In the genomic region with DNA sequence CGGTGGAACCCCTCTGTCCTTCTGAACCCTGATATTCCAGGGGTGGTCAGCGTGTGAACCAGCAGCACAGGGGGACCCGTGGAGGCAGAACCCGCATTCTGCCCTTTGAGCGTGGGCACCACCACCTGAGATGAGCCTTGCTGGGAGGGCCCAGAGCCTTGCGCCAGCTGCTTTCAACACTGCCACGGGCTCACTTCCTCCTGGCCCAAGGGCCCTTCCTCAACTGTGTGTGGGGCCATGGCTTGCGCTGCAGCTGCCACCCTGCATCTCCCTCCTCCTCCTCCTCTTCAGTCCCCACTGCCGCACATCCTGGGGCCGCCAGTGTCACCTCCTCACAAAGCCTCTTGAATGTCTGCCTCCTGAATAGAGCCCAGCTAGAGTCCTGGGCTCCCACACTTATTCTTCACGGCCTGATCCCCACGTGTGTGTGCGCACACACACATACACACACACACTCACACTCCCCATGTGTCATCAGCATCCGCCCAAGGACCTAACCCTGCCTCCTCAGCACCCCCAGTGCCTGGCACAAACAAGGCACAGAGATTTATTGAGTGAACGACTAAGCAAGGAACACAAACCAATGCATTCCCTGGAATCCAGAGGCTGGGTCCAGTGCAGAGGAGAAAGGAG, we compare ENCODE assay signal across 18 cellular contexts. TPM values are rescaled to one million over a fixed set of nuclear protein-coding genes. Genes with fewer than 3 reads are reported as not detected.
DNase-seq lines count a peak whose midpoint lies in the region; ATAC-seq, FAIRE-seq and TF ChIP-seq lines count a peak whose summit lies in the region.
"Had no signal": no experiment of that assay in that cellular context is flagged by ENCODE, and none has a peak within 500 bp of the region (broad histone marks: within the 10 kb centered on the region; RNA-seq: fewer than 3 reads in every experiment).

No MANE protein-coding gene starts in this region.

- no peak for DNase-seq in T-helper 1 cell
- DNase-seq in NOMO-1 treated with DMSO at 0.1 percent for 48 hours (lab: John Stamatoyannopoulos, UW; ENCODE audit: unreplicated experiment) = peak; percentile 20
- DNase-seq in H1 (ENCODE audit: low read depth in 1 of 2, low spot score in 2 of 2) = no peak
- peak; percentile 87 for DNase-seq in posterior vena cava (ENCODE audit: low spot score)
- no peak for DNase-seq in activated effector memory CD4-positive, alpha-beta T cell treated with Interleukin-2 at 50 U/mL for 16 hours
- DNase-seq: 8988T; effector memory CD4-positive, alpha-beta T cell; GOT3; natural killer cell; NCI-H1105 treated with DMSO at 0.1 percent for 48 hours; NCI-H446 treated with DMSO at 0.1 percent for 48 hours; T-helper 9 cell had no signal

- H2AFZ ChIP-seq in H1 (ENCODE audit: low read length) = no peak overlapping the region

- H4K20me1 ChIP-seq in H1 (replicated peaks in 1 of 2; ENCODE audit: control insufficient read depth in 1 of 2, insufficient read depth in 2 of 2, low read length in 2 of 2) = peaks cover 9 to 25% of the 10 kb centered on the region in 2 experiments

- H3K79me1 ChIP-seq in H1 (ENCODE audit: low read depth, low read length) = peaks cover 4% of the 10 kb centered on the region

- H3K36me3 Mint-ChIP-seq in T-helper 1 cell treated with Interleukin-12 subunit alpha and Interleukin-12 subunit beta and Interleukin-4 antibody, amounts not matched to agents 30 μg/mL and 1 μg/mL, for 36 hours (ENCODE audit: low read depth) = peaks cover 38% of the 10 kb centered on the region
- H3K36me3 Mint-ChIP-seq: natural killer cell had no signal

- H3K9me3 Mint-ChIP-seq in T-helper 1 cell treated with Interleukin-12 subunit alpha and Interleukin-12 subunit beta and Interleukin-4 antibody, amounts not matched to agents 30 μg/mL and 1 μg/mL, for 36 hours = no peaks in the 10 kb centered on the region
- H3K9me3 Mint-ChIP-seq: natural killer cell had no signal

- TF ChIP-seq EP300 in H1 (IDR thresholded peaks at IDR 0.05; ENCODE audit: borderline replicate concordance in 1 of 2, low read depth in 2 of 2, low read length in 2 of 2) = no peak

- H3K4me3 ChIP-seq in H1 (ENCODE audit: extremely low read depth in 1 of 4, insufficient read depth in 2 of 4, low read depth in 3 of 4, low read length in 4 of 4) = no peak overlapping the region

- H2AK5ac ChIP-seq in H1 (ENCODE audit: low read depth, low read length) = no peak overlapping the region

- peak overlapping the region; percentile 38 for H3K27ac Mint-ChIP-seq in T-helper 1 cell treated with Interleukin-12 subunit alpha and Interleukin-12 subunit beta and Interleukin-4 antibody, amounts not matched to agents 30 μg/mL and 1 μg/mL, for 36 hours

- CTCF ChIA-PET in H1 (lab: Charles Lee; ENCODE audit: partially characterized antibody) = interaction anchor here (0.6 to 2.0 kb wide), 7 partner anchors 9 to 62 kb away, joined by 3 to 7 read pairs (median 3); no protein-coding TSS in a partner anchor

- H3K4me1 ChIP-seq in H1 (replicated peaks in 1 of 4; ENCODE audit: control insufficient read depth in 3 of 4, insufficient read depth in 4 of 4, low read length in 3 of 4) = no peaks in the 10 kb centered on the region

- no peak overlapping the region for H2BK120ac ChIP-seq in H1 (replicated peaks; ENCODE audit: low read depth, low read length)

- no peak overlapping the region for H2BK15ac ChIP-seq in H1 (ENCODE audit: low read length)

- H3K27ac ChIP-seq in H1 (ENCODE audit: low read depth, low read length) = 0 out of 2 replicates have a peak overlapping the region, but pooled peaks have one; percentile 2

- TF ChIP-seq CTCF in H1 (IDR thresholded peaks at IDR 0.05; ENCODE audit: control extremely low read depth in 1 of 3, insufficient read depth in 1 of 3, low read depth in 1 of 3, low read length in 3 of 3) = no peak

- no peak overlapping the region for H3K14ac ChIP-seq in H1 (ENCODE audit: insufficient read length)

- H2BK5ac ChIP-seq in H1 (ENCODE audit: low read depth, low read length) = peak overlapping the region; percentile 35; the same call in 1 of the 2 replicates

- no peak overlapping the region for H3K4ac ChIP-seq in H1 (replicated peaks; ENCODE audit: insufficient read length, low read depth, low read length)

- whole genome bisulfite sequencing in H1 (ENCODE audit: extremely low coverage in 1 of 2, insufficient coverage in 1 of 2, insufficient read length in 1 of 2, insufficient replicate concordance in 2 of 2, low coverage in 1 of 2, low lambda C conversion rate in 2 of 2, missing lambda C conversion rate in 1 of 2), 2 experiments = 96% methylated on average over 14 of the region's 15 CpGs; no CpG with 5 or more reads in 1 of the 2 experiments

- FAIRE-seq in H1 (lab: Jason Lieb, UNC) = no peak
- FAIRE-seq: astrocyte, keratinocyte, RCC 7860 had no signal

- no peak overlapping the region for H3K23ac ChIP-seq in H1 (ENCODE audit: insufficient read length)

- no peak overlapping the region for H3K56ac ChIP-seq in H1 (replicated peaks; ENCODE audit: insufficient read length, low read depth, low read length)

- H3K9ac ChIP-seq in H1 (replicated peaks in 1 of 4; ENCODE audit: extremely low read depth in 1 of 4, low read depth in 3 of 4, low read length in 3 of 4) = no peak overlapping the region

- peaks cover 8% of the 10 kb centered on the region for H3K4me1 Mint-ChIP-seq in T-helper 1 cell treated with Interleukin-12 subunit alpha and Interleukin-12 subunit beta and Interleukin-4 antibody, amounts not matched to agents 30 μg/mL and 1 μg/mL, for 36 hours (ENCODE audit: low read depth)

- H3K4me3 Mint-ChIP-seq in T-helper 1 cell treated with Interleukin-12 subunit alpha and Interleukin-12 subunit beta and Interleukin-4 antibody, amounts not matched to agents 30 μg/mL and 1 μg/mL, for 36 hours = no peak overlapping the region
- H3K4me3 Mint-ChIP-seq: natural killer cell had no signal

- peak overlapping the region; percentile 65; the same call in 1 of the 2 replicates for H4K8ac ChIP-seq in H1 (ENCODE audit: extremely low read depth, insufficient read depth, low read length)

- no peak overlapping the region for H2BK20ac ChIP-seq in H1 (ENCODE audit: low read length)

- intact Hi-C loops in posterior vena cava (cut with DNase I) = loop anchor here in 1 of 2 donors (5.0 kb wide), 1 partner anchor 52 kb away; no protein-coding TSS in a partner anchor

- H3K79me2 ChIP-seq in H1 (ENCODE audit: control insufficient read depth in 1 of 2, insufficient read depth in 2 of 2, low read length in 2 of 2) = peaks cover 0 to 11% of the 10 kb centered on the region in 2 experiments; a peak in 2 of 4 replicates

- H3K36me3 ChIP-seq in H1 (ENCODE audit: control insufficient read depth in 2 of 4, insufficient read depth in 4 of 4, low read length in 3 of 4) = peaks cover 10 to 61% (median 37%) of the 10 kb centered on the region in 4 experiments; a peak in 7 of 8 replicates

- no peak for TF ChIP-seq RAD21 in H1 (IDR thresholded peaks at IDR 0.05 in 1 of 2, conservative IDR thresholded peaks at IDR 0.05 in 1 of 2; ENCODE audit: low read depth in 2 of 2, low read length in 2 of 2)

- no peak overlapping the region for H3K18ac ChIP-seq in H1 (ENCODE audit: extremely low read depth, low read length)

- ATAC-seq in GM19467 (IDR thresholded peaks at IDR 0.05; ENCODE audit: unreplicated experiment) (no peak), HG03095 (IDR thresholded peaks at IDR 0.05; ENCODE audit: unreplicated experiment) (no peak)

- TF ChIP-seq POLR2A in H1 (IDR thresholded peaks at IDR 0.05; ENCODE audit: control extremely low read depth in 1 of 2, low read depth in 2 of 2, low read length in 2 of 2) = no peak

- H3K9me3 ChIP-seq in H1 (ENCODE audit: insufficient read depth in 2 of 2, low read depth in 1 of 2, low read length in 1 of 2) = no peaks in the 10 kb centered on the region

- H4K91ac ChIP-seq in H1 (replicated peaks; ENCODE audit: insufficient read length, low read length) = no peak overlapping the region

- H3K27me3 Mint-ChIP-seq in T-helper 1 cell treated with Interleukin-12 subunit alpha and Interleukin-12 subunit beta and Interleukin-4 antibody, amounts not matched to agents 30 μg/mL and 1 μg/mL, for 36 hours (ENCODE audit: low read depth) = no peaks in the 10 kb centered on the region

- H3K27me3 ChIP-seq in H1 (replicated peaks in 1 of 4; ENCODE audit: control insufficient read depth in 3 of 4, extremely low read depth in 1 of 4, insufficient read depth in 3 of 4, low read length in 3 of 4) = no peaks in the 10 kb centered on the region

- H3K23me2 ChIP-seq in H1 (ENCODE audit: low read depth, low read length) = no peaks in the 10 kb centered on the region

- POLR2A ChIA-PET in H1 (lab: Charles Lee; ENCODE audit: partially characterized antibody) = interaction anchor here (0.5 to 2.2 kb wide), 4 partner anchors 11 to 28 kb away, joined by 3 to 7 read pairs (median 4); no protein-coding TSS in a partner anchor

- H3K4me2 ChIP-seq in H1 (ENCODE audit: insufficient read depth in 1 of 2, low read depth in 2 of 2, low read length in 2 of 2) = no peak overlapping the region

- no peak overlapping the region for H4K5ac ChIP-seq in H1 (ENCODE audit: insufficient read length, low read depth, low read length)

- no peak overlapping the region for H2BK12ac ChIP-seq in H1 (ENCODE audit: low read depth, low read length)

RNA-seq across cellular contexts. Expression of gene TMEM160, which starts 26.9 kb away (rescaled TPM):
- 57.5 and 61.7 TPM in 2 replicates for total RNA-seq in H1 (2021; fragmentation: NEBNext Ultra II Directional; extraction: Animal tissue kit (Norgen Biotek cat#: 25700))
- 152 and 209 TPM in 2 replicates for polyA plus RNA-seq in H1 (2011; rRNA removed)
- 87.1 TPM for polyA plus RNA-seq in H1 (2011; cell fraction: cytosol; rRNA removed)
- 85.1 TPM for polyA plus RNA-seq in H1 (2011; cell fraction: nucleus; rRNA removed)
- 19.0 to 57.5 TPM (median 50.3 TPM) in 4 replicates for polyA plus RNA-seq in H1 (2012, experiment 1 of 2)
- polyA plus RNA-seq in H1 (2012, experiment 2 of 2) = 55.3 TPM
- polyA plus RNA-seq in H1 (2013, experiment 1 of 2) = 61.7 TPM
- 60.3 TPM for polyA plus RNA-seq in H1 (2013, experiment 2 of 2)
- polyA minus RNA-seq in H1 (2011; rRNA and poly(A)+ RNA removed) = 2.0 and 2.2 TPM in 2 replicates
- polyA minus RNA-seq in H1 (2011; cell fraction: cytosol; rRNA and poly(A)+ RNA removed) = 19.2 TPM
- polyA minus RNA-seq in H1 (2011; cell fraction: nucleus; rRNA and poly(A)+ RNA removed) = 26.7 TPM
- 10 to 100 TPM; 23.8 to 25.2 TPM for total RNA-seq in posterior vena cava

RNA-seq across cellular contexts. Expression of gene ZC3H4, which starts 38.3 kb away (rescaled TPM):
- 92.0 and 104 TPM in 2 replicates for total RNA-seq in H1 (2021; fragmentation: NEBNext Ultra II Directional; extraction: Animal tissue kit (Norgen Biotek cat#: 25700))
- 6.6 and 9.8 TPM in 2 replicates for polyA plus RNA-seq in H1 (2011; rRNA removed)
- 8.5 TPM for polyA plus RNA-seq in H1 (2011; cell fraction: cytosol; rRNA removed)
- 22.5 TPM for polyA plus RNA-seq in H1 (2011; cell fraction: nucleus; rRNA removed)
- 35.8 to 57.1 TPM (median 46.0 TPM) in 4 replicates for polyA plus RNA-seq in H1 (2012, experiment 1 of 2)
- polyA plus RNA-seq in H1 (2012, experiment 2 of 2) = 21.2 TPM
- polyA plus RNA-seq in H1 (2013, experiment 1 of 2) = 34.8 TPM
- 33.0 TPM for polyA plus RNA-seq in H1 (2013, experiment 2 of 2)
- 17.8 and 22.5 TPM in 2 replicates for polyA minus RNA-seq in H1 (2011; rRNA and poly(A)+ RNA removed)
- polyA minus RNA-seq in H1 (2011; cell fraction: cytosol; rRNA and poly(A)+ RNA removed) = 32.1 TPM
- polyA minus RNA-seq in H1 (2011; cell fraction: nucleus; rRNA and poly(A)+ RNA removed) = 20.7 TPM
- total RNA-seq in posterior vena cava = 10 to 100 TPM; 33.6 to 39.5 TPM

RNA-seq across cellular contexts. Expression of gene SAE1, which starts 55.3 kb away (rescaled TPM):
- 268 and 273 TPM in 2 replicates for total RNA-seq in H1 (2021; fragmentation: NEBNext Ultra II Directional; extraction: Animal tissue kit (Norgen Biotek cat#: 25700))
- polyA plus RNA-seq in H1 (2011; rRNA removed) = 204 and 213 TPM in 2 replicates
- polyA plus RNA-seq in H1 (2011; cell fraction: cytosol; rRNA removed) = 282 TPM
- polyA plus RNA-seq in H1 (2011; cell fraction: nucleus; rRNA removed) = 128 TPM
- polyA plus RNA-seq in H1 (2012, experiment 1 of 2) = 252 to 307 TPM (median 272 TPM) in 4 replicates
- polyA plus RNA-seq in H1 (2012, experiment 2 of 2) = 223 TPM
- polyA plus RNA-seq in H1 (2013, experiment 1 of 2) = 207 TPM
- polyA plus RNA-seq in H1 (2013, experiment 2 of 2) = 212 TPM
- 127 and 143 TPM in 2 replicates for polyA minus RNA-seq in H1 (2011; rRNA and poly(A)+ RNA removed)
- polyA minus RNA-seq in H1 (2011; cell fraction: cytosol; rRNA and poly(A)+ RNA removed) = 79.1 TPM
- polyA minus RNA-seq in H1 (2011; cell fraction: nucleus; rRNA and poly(A)+ RNA removed) = 38.4 TPM
- total RNA-seq in posterior vena cava = 10 to 100 TPM; 55.9 to 57.4 TPM

RNA-seq across cellular contexts. Expression of gene NPAS1, which starts 55.7 kb away (rescaled TPM):
- total RNA-seq in H1 (2021; fragmentation: NEBNext Ultra II Directional; extraction: Animal tissue kit (Norgen Biotek cat#: 25700)) = 9.0 and 9.9 TPM in 2 replicates
- 13.9 and 26.8 TPM in 2 replicates for polyA plus RNA-seq in H1 (2011; rRNA removed)
- polyA plus RNA-seq in H1 (2011; cell fraction: cytosol; rRNA removed) = 17.3 TPM
- 27.9 TPM for polyA plus RNA-seq in H1 (2011; cell fraction: nucleus; rRNA removed)
- 7.4 to 12.8 TPM (median 11.3 TPM) in 4 replicates for polyA plus RNA-seq in H1 (2012, experiment 1 of 2)
- 9.8 TPM for polyA plus RNA-seq in H1 (2012, experiment 2 of 2)
- polyA plus RNA-seq in H1 (2013, experiment 1 of 2) = 6.6 TPM
- 5.8 TPM for polyA plus RNA-seq in H1 (2013, experiment 2 of 2)
- 2.4 and 4.5 TPM in 2 replicates for polyA minus RNA-seq in H1 (2011; rRNA and poly(A)+ RNA removed)
- 9.7 TPM for polyA minus RNA-seq in H1 (2011; cell fraction: cytosol; rRNA and poly(A)+ RNA removed)
- polyA minus RNA-seq in H1 (2011; cell fraction: nucleus; rRNA and poly(A)+ RNA removed) = 9.2 TPM
- under 1 TPM; 0.38 to 0.74 TPM for total RNA-seq in posterior vena cava

Comparison
In these comparisons a context has a peak if more than half of its experiments do, and no peak if none do; other contexts are left out.
1. DNase-seq: peak in NOMO-1 treated with DMSO at 0.1 percent for 48 hours (single experiment) and posterior vena cava (single experiment); none in T-helper 1 cell (0 of 5), H1 (0 of 2) and activated effector memory CD4-positive, alpha-beta T cell treated with Interleukin-2 at 50 U/mL for 16 hours (single experiment).